Comparison of ENCODE assay signal across 15 cellular contexts in the genomic region with DNA sequence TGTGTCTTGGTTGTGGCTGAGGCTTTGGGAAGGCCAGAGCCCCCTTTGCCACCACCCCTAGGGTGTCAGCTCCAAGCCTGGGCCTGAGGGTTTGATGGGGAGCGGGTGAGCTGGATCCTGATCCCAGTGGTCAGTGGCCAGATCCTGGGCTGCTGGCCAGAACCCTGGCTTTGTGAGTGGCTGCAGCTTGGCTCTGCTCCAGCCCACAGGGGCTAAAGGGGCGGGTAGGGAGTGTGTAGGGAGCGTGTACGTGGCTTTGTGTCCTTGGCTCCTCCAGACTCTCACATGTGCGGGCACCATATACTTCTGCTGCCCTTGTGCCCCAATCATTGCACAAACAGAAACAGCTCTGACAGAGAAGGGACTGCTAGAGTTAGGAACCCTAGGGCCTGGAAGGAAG. TPM values are rescaled to one million over a fixed set of nuclear protein-coding genes. Genes with fewer than 3 reads are reported as not detected.
A peak's percentile ranks its signal among the peaks of the same experiment; 100 is the strongest.
DNase-seq lines count a peak whose midpoint lies in the region; ATAC-seq, FAIRE-seq and TF ChIP-seq lines count a peak whose summit lies in the region.
"Had no signal": no experiment of that assay in that cellular context is flagged by ENCODE, and none has a peak within 500 bp of the region (broad histone marks: within the 10 kb centered on the region; RNA-seq: fewer than 3 reads in every experiment).

No MANE protein-coding gene starts in this region.

- intact Hi-C loops in ovary (cut with DNase I) = no loop called here
- intact Hi-C loops in kidney (cut with DNase I) = no loop called here
- intact Hi-C loops in activated CD4-positive, alpha-beta memory T cell treated with anti-CD3 and anti-CD28 coated beads for 36 hours (cut with micrococcal nuclease) = no loop called here

- H3K36me3 ChIP-seq in ovary (no peaks in the 10 kb centered on the region), kidney (ENCODE audit: control insufficient read depth in 1 of 2, insufficient read depth in 2 of 2, low read length in 2 of 2) (peaks cover 5 to 18% of the 10 kb centered on the region in 2 donors)

- DNase-seq in Ammon's horn (ENCODE audit: low spot score) = peak; percentile 56
- DNase-seq in fibroblast of gingiva (ENCODE audit: low read depth) = peak; percentile 38
- DNase-seq in ovary = peak in 4 of 5 donors; percentile 48 to 71 (median 64)
- no peak for DNase-seq in activated CD4-positive, CD25-positive, alpha-beta regulatory T cell (lab: John Stamatoyannopoulos, UW)
- no peak for DNase-seq in kidney
- DNase-seq in D721Med (ENCODE audit: insufficient read length, low spot score) = no peak
- no peak for DNase-seq in activated CD4-positive, alpha-beta memory T cell treated with anti-CD3 and anti-CD28 coated beads for 36 hours
- DNase-seq: activated CD4-positive, alpha-beta T cell treated with anti-CD3 and anti-CD28 coated beads, Interleukin-2, amount 50 U/mL, for 1 hour; GDM1; islet precursor cell; NCI-H2107; SHP77 treated with DMSO at 0.1 percent for 48 hours had no signal

- FAIRE-seq in kidney (lab: Jason Lieb, UNC) (no peak), D721Med (lab: Jason Lieb, UNC) (no peak)

- H3K4me1 ChIP-seq in ovary (ENCODE audit: insufficient read depth) (peaks cover 48% of the 10 kb centered on the region), kidney (ENCODE audit: control insufficient read depth in 1 of 2, insufficient read depth in 1 of 2, low read depth in 1 of 2, low read length in 2 of 2) (peaks cover 43 to 49% of the 10 kb centered on the region in 2 donors)

- peaks cover 43% of the 10 kb centered on the region for H3K4me1 Mint-ChIP-seq in activated CD4-positive, alpha-beta memory T cell treated with anti-CD3 and anti-CD28 coated beads for 36 hours (ENCODE audit: low read depth)

- H3K9me3 Mint-ChIP-seq in activated CD4-positive, alpha-beta memory T cell treated with anti-CD3 and anti-CD28 coated beads for 36 hours = no peaks in the 10 kb centered on the region
- H3K9me3 Mint-ChIP-seq: activated naive CD4-positive, alpha-beta T cell treated with anti-CD3 and anti-CD28 coated beads, Interleukin-2, amount 50 U/mL, for 72 hours had no signal

- peak overlapping the region in 1 of 2 donors; percentile 81 for H3K27ac ChIP-seq in ovary
- no peak overlapping the region for H3K27ac ChIP-seq in kidney (ENCODE audit: low read depth in 2 of 2, low read length in 2 of 2)

- TF ChIP-seq POLR2A in ovary (IDR thresholded peaks at IDR 0.05) = no peak

- no peak overlapping the region for H3K27ac Mint-ChIP-seq in activated CD4-positive, alpha-beta memory T cell treated with anti-CD3 and anti-CD28 coated beads for 36 hours
- H3K27ac Mint-ChIP-seq: activated naive CD4-positive, alpha-beta T cell treated with anti-CD3 and anti-CD28 coated beads, Interleukin-2, amount 50 U/mL, for 72 hours had no signal

- WGBS in ovary, 3 donors = 37 to 49% (median 42%) methylated on average over 5 of the region's 5 CpGs

- ATAC-seq in SK-N-SH treated with all-trans-retinoic acid at 6 μM for 48 hours = no peak
- ATAC-seq: activated naive CD4-positive, alpha-beta T cell treated with anti-CD3 and anti-CD28 coated beads, Interleukin-2, amount 50 U/mL, for 72 hours had no signal

- H3K27me3 ChIP-seq in ovary = no peaks in the 10 kb centered on the region

- CTCF ChIA-PET in activated CD4-positive, alpha-beta memory T cell treated with anti-CD3 and anti-CD28 coated beads for 36 hours (lab: Charles Lee) = interaction anchor here (0.5 to 1.3 kb wide), 2 partner anchors 52 to 359 kb away, joined by 3 to 6 read pairs; no protein-coding TSS in a partner anchor

- H3K4me3 Mint-ChIP-seq in activated CD4-positive, alpha-beta memory T cell treated with anti-CD3 and anti-CD28 coated beads for 36 hours = no peak overlapping the region

- no peak for TF ChIP-seq EP300 in ovary (IDR thresholded peaks at IDR 0.05)

- H3K4me3 ChIP-seq in ovary = no peak overlapping the region
- H3K4me3 ChIP-seq in kidney (ENCODE audit: low read length in 2 of 2) = no peak overlapping the region

- no peak for TF ChIP-seq CTCF in ovary (IDR thresholded peaks at IDR 0.05)
- no peak for TF ChIP-seq CTCF in kidney (IDR thresholded peaks at IDR 0.05; ENCODE audit: borderline replicate concordance, extremely low read depth, insufficient read depth)
- no peak for TF ChIP-seq CTCF in D721Med (IDR thresholded peaks at IDR 0.05; ENCODE audit: insufficient read depth, missing control alignments)

- peaks cover 29% of the 10 kb centered on the region for H3K36me3 Mint-ChIP-seq in activated CD4-positive, alpha-beta memory T cell treated with anti-CD3 and anti-CD28 coated beads for 36 hours

- H3K27me3 Mint-ChIP-seq in activated CD4-positive, alpha-beta memory T cell treated with anti-CD3 and anti-CD28 coated beads for 36 hours = no peaks in the 10 kb centered on the region

- H3K9ac ChIP-seq in kidney (ENCODE audit: low read length in 2 of 2) = peak overlapping the region in 1 of 2 donors; percentile 63

- H3K9me3 ChIP-seq in ovary (no peaks in the 10 kb centered on the region), kidney (ENCODE audit: control insufficient read depth in 1 of 2, low read length in 2 of 2) (no peaks in the 10 kb centered on the region)

- POLR2A ChIA-PET in activated CD4-positive, alpha-beta memory T cell treated with anti-CD3 and anti-CD28 coated beads for 36 hours (lab: Charles Lee) = no interaction called here

TF ChIP-seq in SK-N-SH treated with all-trans-retinoic acid at 6 μM for 48 hours, 23 proteins besides CTCF, POLR2A, EP300 and RAD21:
- no peak for TF ChIP-seq OSR1 (CRISPR knock-in tag; IDR thresholded peaks at IDR 0.05)
- TF ChIP-seq TCF4 (CRISPR knock-in tag; IDR thresholded peaks at IDR 0.05; ENCODE audit: borderline replicate concordance) = 0 out of 2 replicates have a peak, but pooled peaks have one; percentile 13

RNA-seq across cellular contexts. Expression of gene IL11RA, which starts 1.2 kb away (rescaled TPM):
- total RNA-seq in ovary (10 to 100 TPM; 17.3 to 54.3 (median 35.8) TPM), kidney (15.2 TPM)
- polyA plus RNA-seq in ovary (10 to 100 TPM; 25.4 to 40.2 TPM), kidney (ENCODE audit: insufficient read depth, low read depth, low replicate concordance) (17.7 TPM)
- total RNA-seq in activated CD4-positive, alpha-beta memory T cell treated with anti-CD3 and anti-CD28 coated beads for 36 hours = 10 to 100 TPM; 19.3 to 22.1 TPM

RNA-seq across cellular contexts. Expression of gene GALT, which starts 4.3 kb away (rescaled TPM):
- 10 to 100 TPM; 33.1 to 63.3 (median 45.2) TPM for total RNA-seq in ovary
- polyA plus RNA-seq in ovary = 10 to 100 TPM; 43.7 to 48.9 TPM
- total RNA-seq in kidney = 49.2 TPM
- 83.7 TPM for polyA plus RNA-seq in kidney (ENCODE audit: insufficient read depth, low read depth, low replicate concordance)
- total RNA-seq in activated CD4-positive, alpha-beta memory T cell treated with anti-CD3 and anti-CD28 coated beads for 36 hours = 10 to 100 TPM; 56.0 to 59.2 TPM

RNA-seq across cellular contexts. Expression of gene CCL27, which starts 11.6 kb away (rescaled TPM):
- 1 to 10 TPM in 1 of 7 donors, under 1 TPM in 3, not detected in 3; 0.48 to 1.1 (median 0.69) TPM for total RNA-seq in ovary
- under 1 TPM in 1 of 2 donors, not detected in 1; 0.21 TPM for polyA plus RNA-seq in ovary
- total RNA-seq in kidney = not detected
- not detected for polyA plus RNA-seq in kidney (ENCODE audit: insufficient read depth, low read depth, low replicate concordance)
- total RNA-seq in activated CD4-positive, alpha-beta memory T cell treated with anti-CD3 and anti-CD28 coated beads for 36 hours = under 1 TPM in 1 of 2 experiments, not detected in 1; 0.80 TPM
- total RNA-seq: endothelial cell of umbilical vein had no signal
- polyA plus RNA-seq: endothelial cell of umbilical vein had no signal

RNA-seq across cellular contexts. Expression of gene SIGMAR1, which starts 13.2 kb away (rescaled TPM):
- total RNA-seq in ovary = 10 to 100 TPM; 47.2 to 73.9 (median 54.3) TPM
- 10 to 100 TPM; 52.7 to 92.4 TPM for polyA plus RNA-seq in ovary
- 40.6 TPM for total RNA-seq in kidney
- polyA plus RNA-seq in kidney (ENCODE audit: insufficient read depth, low read depth, low replicate concordance) = 43.3 TPM
- 10 to 100 TPM; 65.9 to 67.6 TPM for total RNA-seq in activated CD4-positive, alpha-beta memory T cell treated with anti-CD3 and anti-CD28 coated beads for 36 hours

RNA-seq across cellular contexts. Expression of gene ARID3C, which starts 21.9 kb away (rescaled TPM):
- total RNA-seq in ovary (under 1 TPM in 1 of 7 donors, not detected in 6; 0.40 TPM), kidney (not detected)
- polyA plus RNA-seq in ovary (under 1 TPM in 1 of 2 donors, not detected in 1; 0.07 TPM), kidney (ENCODE audit: insufficient read depth, low read depth, low replicate concordance) (not detected)
- total RNA-seq in activated CD4-positive, alpha-beta memory T cell treated with anti-CD3 and anti-CD28 coated beads for 36 hours = under 1 TPM; 0.14 to 0.17 TPM
- total RNA-seq: endothelial cell of umbilical vein had no signal
- polyA plus RNA-seq: endothelial cell of umbilical vein had no signal

Comparison
In these comparisons a context has a peak if more than half of its experiments do, and no peak if none do; other contexts are left out.
1. DNase-seq: peak in Ammon's horn (single experiment), fibroblast of gingiva (single experiment) and ovary (4 of 5); none in activated CD4-positive, CD25-positive, alpha-beta regulatory T cell (0 of 4), kidney (single experiment), D721Med (single experiment) and activated CD4-positive, alpha-beta memory T cell treated with anti-CD3 and anti-CD28 coated beads for 36 hours (single experiment).